13 cellular contexts compared by ENCODE assay signal in the genomic region with DNA sequence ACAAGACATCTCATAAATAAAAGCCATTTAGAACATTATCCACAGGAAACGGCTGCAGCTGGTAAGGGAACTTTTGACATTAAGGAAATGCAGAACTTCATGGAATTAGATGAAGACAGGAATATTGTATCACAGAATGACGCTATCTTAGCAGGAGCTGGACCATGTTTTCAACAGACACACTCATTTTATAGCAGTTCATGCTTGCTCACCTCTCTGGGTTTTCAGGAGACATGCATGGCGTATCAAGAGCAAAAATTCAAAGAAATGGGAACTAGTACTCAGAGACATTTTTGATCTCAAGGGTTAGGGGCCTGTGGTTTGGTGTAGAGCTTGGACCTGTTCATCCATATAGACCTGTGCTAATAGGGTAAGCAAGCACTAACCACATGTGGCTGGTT.
DNase-seq lines count a peak whose midpoint lies in the region; ATAC-seq and TF ChIP-seq lines count a peak whose summit lies in the region.
"Had no signal": no experiment of that assay in that cellular context is flagged by ENCODE, and none has a peak within 500 bp of the region (broad histone marks: within the 10 kb centered on the region; RNA-seq: fewer than 3 reads in every experiment).

No MANE protein-coding gene starts in this region.

- peaks cover 0 to 22% (median 0%) of the 10 kb centered on the region in 11 experiments; a peak in 8 of 22 replicates for H4K20me1 ChIP-seq in BLaER1 treated with 17β-estradiol and CSF1 and Interleukin-3, amounts not matched to agents 10 nM and 100 nM

- no peak overlapping the region for H3K4me3 ChIP-seq in BLaER1 treated with 17β-estradiol and CSF1 and Interleukin-3, amounts not matched to agents 10 nM and 100 nM
- H3K4me3 ChIP-seq in thyroid gland (replicated peaks in 1 of 3) = no peak overlapping the region

- CTCF ChIA-PET in T-cell (lab: Charles Lee) = interaction anchor here in 1 of 2 donors (1.3 to 2.9 kb wide), 2 partner anchors 13 to 295 kb away, joined by 3 to 9 read pairs; no protein-coding TSS in a partner anchor

- ATAC-seq in GM18499 (IDR thresholded peaks at IDR 0.05; ENCODE audit: insufficient read depth, unreplicated experiment) (peak; percentile 38), T-cell (replicated peaks in 1 of 4) (no peak), left lobe of liver (peak; percentile 38), sciatic nerve (no peak)

- no peak for TF ChIP-seq POLR2A in thyroid gland (IDR thresholded peaks at IDR 0.05)

- no peak for TF ChIP-seq CTCF in thyroid gland (IDR thresholded peaks at IDR 0.05)

- POLR2A ChIA-PET in T-cell (lab: Charles Lee) = interaction anchor here (1.0 to 2.8 kb wide), 6 partner anchors 8 to 15 kb away, joined by 3 to 19 read pairs (median 4); no protein-coding TSS in a partner anchor

- H3K4me3 Mint-ChIP-seq in T-cell = peak overlapping the region; percentile 15 to 34 (median 18)

- peaks cover 93 to 97% (median 96%) of the 10 kb centered on the region in 3 donors for H3K4me1 Mint-ChIP-seq in T-cell

- peak overlapping the region in 3 of 11 experiments; percentile 0 to 32 (median 9); a peak in 3 of 22 replicates for H3K27ac ChIP-seq in BLaER1 treated with 17β-estradiol and CSF1 and Interleukin-3, amounts not matched to agents 10 nM and 100 nM
- no peak overlapping the region for H3K27ac ChIP-seq in thyroid gland
- H3K27ac ChIP-seq: brain microvascular endothelial cell had no signal

- DNase-seq in T-cell = no peak
- DNase-seq in left lobe of liver (ENCODE audit: low spot score) = no peak
- DNase-seq in thyroid gland = no peak
- no peak for DNase-seq in AG08395 (ENCODE audit: low spot score)
- no peak for DNase-seq in sciatic nerve (ENCODE audit: low spot score)
- DNase-seq in ACHN = no peak
- DNase-seq: activated CD8-positive, alpha-beta memory T cell treated with anti-CD3 and anti-CD28 coated beads, Interleukin-2, amount 50 U/mL, for 4 hours; brain microvascular endothelial cell; NCI-H446; retina had no signal

- peaks cover 35 to 99% (median 97%) of the 10 kb centered on the region in 10 experiments for H3K4me1 ChIP-seq in BLaER1 treated with 17β-estradiol and CSF1 and Interleukin-3, amounts not matched to agents 10 nM and 100 nM
- H3K4me1 ChIP-seq in thyroid gland = peaks cover 0 to 35% of the 10 kb centered on the region in 2 donors

- peak overlapping the region; percentile 77 to 83 for H3K27ac Mint-ChIP-seq in T-cell
- H3K27ac Mint-ChIP-seq: T-helper 1 cell treated with Interleukin-12 subunit alpha and Interleukin-12 subunit beta and Interleukin-4 antibody, amounts not matched to agents 30 μg/mL and 1 μg/mL, for 36 hours had no signal

- 83 to 89% methylated on average over 3 of the region's 3 CpGs for WGBS in thyroid gland, 2 donors

- intact Hi-C loops in thyroid gland (cut with DNase I) = no loop called here
- intact Hi-C loops in sciatic nerve (cut with DNase I) = no loop called here

- no peaks in the 10 kb centered on the region for H3K27me3 Mint-ChIP-seq in T-cell

- in situ Hi-C loops in ACHN (cut with HindIII; ENCODE audit: low pct_ligation_motif_present, low pct_unique_long_range_greater_than_20kb, low sequenced_read_pairs) = no loop called here

- H3K9me3 Mint-ChIP-seq in T-cell = peaks cover 0 to 4% (median 0%) of the 10 kb centered on the region in 3 donors
- H3K9me3 Mint-ChIP-seq: T-helper 1 cell treated with Interleukin-12 subunit alpha and Interleukin-12 subunit beta and Interleukin-4 antibody, amounts not matched to agents 30 μg/mL and 1 μg/mL, for 36 hours had no signal

- H3K9me3 ChIP-seq in BLaER1 treated with 17β-estradiol and CSF1 and Interleukin-3, amounts not matched to agents 10 nM and 100 nM (replicated peaks in 1 of 11) = no peaks in the 10 kb centered on the region
- no peaks in the 10 kb centered on the region for H3K9me3 ChIP-seq in thyroid gland

- H3K36me3 Mint-ChIP-seq in T-cell = peaks cover 69% of the 10 kb centered on the region

- 0 out of 22 replicates have a peak overlapping the region, but pooled peaks of 1 of the 11 experiments have one; percentile 3 for H3K9ac ChIP-seq in BLaER1 treated with 17β-estradiol and CSF1 and Interleukin-3, amounts not matched to agents 10 nM and 100 nM

- H3K27me3 ChIP-seq in BLaER1 treated with 17β-estradiol and CSF1 and Interleukin-3, amounts not matched to agents 10 nM and 100 nM = no peaks in the 10 kb centered on the region
- H3K27me3 ChIP-seq in thyroid gland = no peaks in the 10 kb centered on the region
- H3K27me3 ChIP-seq: brain microvascular endothelial cell had no signal

- peaks cover 0 to 11% (median 0%) of the 10 kb centered on the region in 11 experiments; a peak in 1 of 22 replicates for H3K36me3 ChIP-seq in BLaER1 treated with 17β-estradiol and CSF1 and Interleukin-3, amounts not matched to agents 10 nM and 100 nM
- H3K36me3 ChIP-seq in thyroid gland = no peaks in the 10 kb centered on the region
- H3K36me3 ChIP-seq: brain microvascular endothelial cell had no signal

- H3K4me2 ChIP-seq in BLaER1 treated with 17β-estradiol and CSF1 and Interleukin-3, amounts not matched to agents 10 nM and 100 nM = peak overlapping the region in 10 of 11 experiments; percentile 42 to 84 (median 76); a peak in 19 of 22 replicates

Comparison
In these comparisons a context has a peak if more than half of its experiments do, and no peak if none do; other contexts are left out.
1. ATAC-seq: peak in GM18499 (single experiment) and left lobe of liver (single experiment); none in T-cell (0 of 4) and sciatic nerve (single experiment).